Comparison of ENCODE assay signal across 8 cellular contexts in genomic region chr22:20783844-20784723, GRCh38. TPM values are rescaled to one million over a fixed set of nuclear protein-coding genes. Genes with fewer than 3 reads are reported as not detected.
DNase-seq lines count a peak whose midpoint lies in the region; TF ChIP-seq lines count a peak whose summit lies in the region.

No MANE protein-coding gene starts in this region.

- H3K4me3 Mint-ChIP-seq in nephron progenitor cell = no peak overlapping the region

- TF ChIP-seq POLR2A in erythroblast (IDR thresholded peaks at IDR 0.05; ENCODE audit: low read length) (no peak), vagina (IDR thresholded peaks at IDR 0.05) (no peak)

- H3K36me3 Mint-ChIP-seq in nephron progenitor cell (ENCODE audit: low read depth) = peaks cover 11% of the 10 kb centered on the region

- H3K27me3 Mint-ChIP-seq in nephron progenitor cell (ENCODE audit: low read depth, poor library complexity) = no peaks in the 10 kb centered on the region

- no peaks in the 10 kb centered on the region for H3K9me3 ChIP-seq in vagina

- H3K4me1 Mint-ChIP-seq in nephron progenitor cell = peaks cover 8% of the 10 kb centered on the region

- H3K4me1 ChIP-seq in vagina = peaks cover 12% of the 10 kb centered on the region

- H3K4me3 ChIP-seq in AG10803 (ENCODE audit: low read length) (no peak overlapping the region), vagina (no peak overlapping the region)

- peaks cover 0 to 27% of the 10 kb centered on the region in 2 donors for H3K36me3 ChIP-seq in vagina

- H3K9me3 Mint-ChIP-seq in nephron progenitor cell = no peaks in the 10 kb centered on the region

- H3K27ac ChIP-seq in vagina = no peak overlapping the region

- intact Hi-C loops in vagina (cut with DNase I) = no loop called here

- peak; percentile 82 for TF ChIP-seq CTCF in AG10803 (conservative IDR thresholded peaks at IDR 0.05; ENCODE audit: low read length)
- peak; percentile 81 for TF ChIP-seq CTCF in GM12874 (IDR thresholded peaks at IDR 0.05; ENCODE audit: insufficient read depth, low read depth, low read length)
- peak; percentile 65 for TF ChIP-seq CTCF in nephron progenitor cell (IDR thresholded peaks at IDR 0.05)
- TF ChIP-seq CTCF in vagina (IDR thresholded peaks at IDR 0.05) = peak in 2 of 3 experiments; percentile 26 to 32

- H3K27ac Mint-ChIP-seq in nephron progenitor cell = no peak overlapping the region

- DNase-seq in AG10803 (ENCODE audit: low read depth) = peak; percentile 58
- peak; percentile 26 for DNase-seq in NCI-H2171 (lab: John Stamatoyannopoulos, UW)
- peak; percentile 62 for DNase-seq in activated CD4-positive, alpha-beta T cell treated with anti-CD3 and anti-CD28 coated beads for 48 hours
- DNase-seq in erythroblast (lab: John Stamatoyannopoulos, UW) = peak; percentile 81 to 87
- peak; percentile 33 for DNase-seq in nephron progenitor cell
- no peak for DNase-seq in vagina (ENCODE audit: extremely low spot score in 2 of 2)
- no peak for DNase-seq in HuH-7 (ENCODE audit: low spot score)

- H3K27me3 ChIP-seq in vagina = no peaks in the 10 kb centered on the region

RNA-seq across cellular contexts. Expression of gene SERPIND1, which starts 10.2 kb away (rescaled TPM):
- total RNA-seq in vagina = not detected

Comparison
In these comparisons a context has a peak if more than half of its experiments do, and no peak if none do; other contexts are left out.
1. DNase-seq: peak in AG10803 (single experiment), NCI-H2171 (single experiment), activated CD4-positive, alpha-beta T cell treated with anti-CD3 and anti-CD28 coated beads for 48 hours (single experiment), erythroblast (2 of 2) and nephron progenitor cell (single experiment); none in vagina (0 of 2) and HuH-7 (single experiment).
2. CTCF ChIP-seq: peak in every context shown above with its lines; median percentile 82 in AG10803; 81 in GM12874; 65 in nephron progenitor cell; 29 in vagina.